2 cellular contexts compared by ENCODE assay signal in the genomic region with DNA sequence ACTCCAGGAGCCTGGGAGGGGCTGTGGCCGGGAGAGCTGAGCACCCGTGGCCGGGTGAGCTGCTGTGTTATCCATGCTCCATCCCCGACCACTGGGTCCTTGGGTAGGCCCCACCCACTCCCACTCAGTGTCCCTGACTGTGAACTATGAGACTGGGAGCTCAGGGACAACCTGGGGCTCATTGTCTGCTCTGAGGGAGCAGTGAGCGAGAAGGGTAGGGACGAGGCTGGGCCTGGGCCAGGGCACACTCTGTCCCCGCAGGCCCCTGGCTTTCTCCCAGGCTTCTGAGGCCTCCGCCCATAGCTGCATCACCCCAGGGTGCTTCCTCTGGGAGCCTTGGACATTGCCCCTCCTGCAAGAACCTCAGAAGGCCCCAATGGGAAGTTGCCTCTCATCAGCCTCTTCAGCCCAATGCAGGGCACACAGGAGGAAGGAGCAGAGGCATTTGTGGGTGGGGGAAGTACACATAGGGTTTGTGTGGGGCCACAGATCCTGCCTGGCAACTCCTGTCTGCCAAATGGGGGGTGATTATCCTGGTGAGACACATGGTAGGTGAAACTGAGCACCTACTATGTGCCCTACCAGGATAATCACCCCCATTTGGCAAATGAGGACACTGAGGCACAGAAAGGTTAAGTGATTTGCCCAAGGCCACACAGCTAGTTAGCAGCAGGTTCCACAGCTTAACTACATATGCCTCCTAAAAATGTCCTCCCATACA.
TF ChIP-seq lines count a peak whose summit lies in the region.

No MANE protein-coding gene starts in this region.

TF ChIP-seq in IMR-90, 13 proteins besides CTCF, POLR2A, EP300 and RAD21 (continued from another document):
- TF ChIP-seq, protein P1, sequence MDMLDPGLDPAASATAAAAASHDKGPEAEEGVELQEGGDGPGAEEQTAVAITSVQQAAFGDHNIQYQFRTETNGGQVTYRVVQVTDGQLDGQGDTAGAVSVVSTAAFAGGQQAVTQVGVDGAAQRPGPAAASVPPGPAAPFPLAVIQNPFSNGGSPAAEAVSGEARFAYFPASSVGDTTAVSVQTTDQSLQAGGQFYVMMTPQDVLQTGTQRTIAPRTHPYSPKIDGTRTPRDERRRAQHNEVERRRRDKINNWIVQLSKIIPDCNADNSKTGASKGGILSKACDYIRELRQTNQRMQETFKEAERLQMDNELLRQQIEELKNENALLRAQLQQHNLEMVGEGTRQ (IDR thresholded peaks at IDR 0.05; ENCODE audit: low read depth, low read length) = no peak
- TF ChIP-seq RCOR1 (IDR thresholded peaks at IDR 0.05; ENCODE audit: insufficient replicate concordance, low read length) (no peak), NFE2L2 (IDR thresholded peaks at IDR 0.05; ENCODE audit: low read depth, low read length) (no peak), CEBPB (IDR thresholded peaks at IDR 0.05; ENCODE audit: low read depth, low read length) (no peak), MAZ (IDR thresholded peaks at IDR 0.05; ENCODE audit: borderline replicate concordance, low read depth, low read length) (no peak), MXI1 (IDR thresholded peaks at IDR 0.05; ENCODE audit: borderline replicate concordance, low read depth, low read length) (no peak), SMC3 (IDR thresholded peaks at IDR 0.05; ENCODE audit: low read depth, low read length) (no peak), RFX5 (IDR thresholded peaks at IDR 0.05; ENCODE audit: low read depth, low read length) (no peak), CHD1 (IDR thresholded peaks at IDR 0.05; ENCODE audit: low read depth, low read length) (no peak), BHLHE40 (IDR thresholded peaks at IDR 0.05; ENCODE audit: low read depth, low read length) (no peak)
- TF ChIP-seq, protein P2, sequence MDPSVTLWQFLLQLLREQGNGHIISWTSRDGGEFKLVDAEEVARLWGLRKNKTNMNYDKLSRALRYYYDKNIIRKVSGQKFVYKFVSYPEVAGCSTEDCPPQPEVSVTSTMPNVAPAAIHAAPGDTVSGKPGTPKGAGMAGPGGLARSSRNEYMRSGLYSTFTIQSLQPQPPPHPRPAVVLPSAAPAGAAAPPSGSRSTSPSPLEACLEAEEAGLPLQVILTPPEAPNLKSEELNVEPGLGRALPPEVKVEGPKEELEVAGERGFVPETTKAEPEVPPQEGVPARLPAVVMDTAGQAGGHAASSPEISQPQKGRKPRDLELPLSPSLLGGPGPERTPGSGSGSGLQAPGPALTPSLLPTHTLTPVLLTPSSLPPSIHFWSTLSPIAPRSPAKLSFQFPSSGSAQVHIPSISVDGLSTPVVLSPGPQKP (IDR thresholded peaks at IDR 0.05; ENCODE audit: borderline replicate concordance, low read depth, low read length) = no peak

TF ChIP-seq in liver, 16 proteins besides CTCF, POLR2A, EP300 and RAD21 (continued from another document):
- TF ChIP-seq, protein P3, sequence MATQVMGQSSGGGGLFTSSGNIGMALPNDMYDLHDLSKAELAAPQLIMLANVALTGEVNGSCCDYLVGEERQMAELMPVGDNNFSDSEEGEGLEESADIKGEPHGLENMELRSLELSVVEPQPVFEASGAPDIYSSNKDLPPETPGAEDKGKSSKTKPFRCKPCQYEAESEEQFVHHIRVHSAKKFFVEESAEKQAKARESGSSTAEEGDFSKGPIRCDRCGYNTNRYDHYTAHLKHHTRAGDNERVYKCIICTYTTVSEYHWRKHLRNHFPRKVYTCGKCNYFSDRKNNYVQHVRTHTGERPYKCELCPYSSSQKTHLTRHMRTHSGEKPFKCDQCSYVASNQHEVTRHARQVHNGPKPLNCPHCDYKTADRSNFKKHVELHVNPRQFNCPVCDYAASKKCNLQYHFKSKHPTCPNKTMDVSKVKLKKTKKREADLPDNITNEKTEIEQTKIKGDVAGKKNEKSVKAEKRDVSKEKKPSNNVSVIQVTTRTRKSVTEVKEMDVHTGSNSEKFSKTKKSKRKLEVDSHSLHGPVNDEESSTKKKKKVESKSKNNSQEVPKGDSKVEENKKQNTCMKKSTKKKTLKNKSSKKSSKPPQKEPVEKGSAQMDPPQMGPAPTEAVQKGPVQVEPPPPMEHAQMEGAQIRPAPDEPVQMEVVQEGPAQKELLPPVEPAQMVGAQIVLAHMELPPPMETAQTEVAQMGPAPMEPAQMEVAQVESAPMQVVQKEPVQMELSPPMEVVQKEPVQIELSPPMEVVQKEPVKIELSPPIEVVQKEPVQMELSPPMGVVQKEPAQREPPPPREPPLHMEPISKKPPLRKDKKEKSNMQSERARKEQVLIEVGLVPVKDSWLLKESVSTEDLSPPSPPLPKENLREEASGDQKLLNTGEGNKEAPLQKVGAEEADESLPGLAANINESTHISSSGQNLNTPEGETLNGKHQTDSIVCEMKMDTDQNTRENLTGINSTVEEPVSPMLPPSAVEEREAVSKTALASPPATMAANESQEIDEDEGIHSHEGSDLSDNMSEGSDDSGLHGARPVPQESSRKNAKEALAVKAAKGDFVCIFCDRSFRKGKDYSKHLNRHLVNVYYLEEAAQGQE (IDR thresholded peaks at IDR 0.05) = no peak
- TF ChIP-seq, protein P4, sequence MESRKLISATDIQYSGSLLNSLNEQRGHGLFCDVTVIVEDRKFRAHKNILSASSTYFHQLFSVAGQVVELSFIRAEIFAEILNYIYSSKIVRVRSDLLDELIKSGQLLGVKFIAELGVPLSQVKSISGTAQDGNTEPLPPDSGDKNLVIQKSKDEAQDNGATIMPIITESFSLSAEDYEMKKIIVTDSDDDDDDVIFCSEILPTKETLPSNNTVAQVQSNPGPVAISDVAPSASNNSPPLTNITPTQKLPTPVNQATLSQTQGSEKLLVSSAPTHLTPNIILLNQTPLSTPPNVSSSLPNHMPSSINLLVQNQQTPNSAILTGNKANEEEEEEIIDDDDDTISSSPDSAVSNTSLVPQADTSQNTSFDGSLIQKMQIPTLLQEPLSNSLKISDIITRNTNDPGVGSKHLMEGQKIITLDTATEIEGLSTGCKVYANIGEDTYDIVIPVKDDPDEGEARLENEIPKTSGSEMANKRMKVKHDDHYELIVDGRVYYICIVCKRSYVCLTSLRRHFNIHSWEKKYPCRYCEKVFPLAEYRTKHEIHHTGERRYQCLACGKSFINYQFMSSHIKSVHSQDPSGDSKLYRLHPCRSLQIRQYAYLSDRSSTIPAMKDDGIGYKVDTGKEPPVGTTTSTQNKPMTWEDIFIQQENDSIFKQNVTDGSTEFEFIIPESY (IDR thresholded peaks at IDR 0.05) = no peak
- TF ChIP-seq, protein P5, sequence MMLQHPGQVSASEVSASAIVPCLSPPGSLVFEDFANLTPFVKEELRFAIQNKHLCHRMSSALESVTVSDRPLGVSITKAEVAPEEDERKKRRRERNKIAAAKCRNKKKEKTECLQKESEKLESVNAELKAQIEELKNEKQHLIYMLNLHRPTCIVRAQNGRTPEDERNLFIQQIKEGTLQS (IDR thresholded peaks at IDR 0.05) = peak; percentile 51
- peak; percentile 70 to 87 for TF ChIP-seq HNF4A (conservative IDR thresholded peaks at IDR 0.05)
- TF ChIP-seq EGR1 (IDR thresholded peaks at IDR 0.05; ENCODE audit: low read depth in 2 of 2) = no peak
- no peak for TF ChIP-seq HNF4G (IDR thresholded peaks at IDR 0.05)
- TF ChIP-seq FOXA1 (IDR thresholded peaks at IDR 0.05) = no peak
- TF ChIP-seq JUND (IDR thresholded peaks at IDR 0.05) = peak in 1 of 2 donors; percentile 29
- TF ChIP-seq, protein P6, sequence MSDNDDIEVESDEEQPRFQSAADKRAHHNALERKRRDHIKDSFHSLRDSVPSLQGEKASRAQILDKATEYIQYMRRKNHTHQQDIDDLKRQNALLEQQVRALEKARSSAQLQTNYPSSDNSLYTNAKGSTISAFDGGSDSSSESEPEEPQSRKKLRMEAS (IDR thresholded peaks at IDR 0.05) = peak; percentile 33
- TF ChIP-seq TAF1 (conservative IDR thresholded peaks at IDR 0.05) = no peak
- peak; percentile 44 for TF ChIP-seq YY1 (IDR thresholded peaks at IDR 0.05)
- TF ChIP-seq GABPA (IDR thresholded peaks at IDR 0.05 in 1 of 2, conservative IDR thresholded peaks at IDR 0.05 in 1 of 2) = no peak
- TF ChIP-seq NR2F2 (IDR thresholded peaks at IDR 0.05) = peak; percentile 52
